Comparison of ENCODE assay signal across 16 cellular contexts in the genomic region with DNA sequence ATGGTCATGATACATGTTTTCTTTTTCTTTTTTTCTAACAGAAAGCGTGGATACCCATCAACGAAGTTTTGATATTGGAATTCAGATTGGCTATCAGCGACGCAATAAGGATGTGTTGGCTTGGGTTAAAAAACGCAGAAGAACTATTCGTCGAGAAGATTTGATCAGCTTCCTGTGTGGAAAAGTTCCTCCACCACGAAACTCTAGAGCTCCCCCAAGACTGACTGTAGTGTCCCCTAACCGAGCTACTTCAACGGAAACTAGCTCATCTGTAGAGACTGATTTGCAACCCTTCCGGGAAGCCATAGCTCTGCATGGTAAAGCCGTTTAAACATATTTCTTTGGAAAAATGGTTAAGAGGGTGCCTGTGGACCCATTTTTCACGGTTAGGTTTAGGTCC. TPM values are rescaled to one million over a fixed set of nuclear protein-coding genes. Genes with fewer than 3 reads are reported as not detected.
DNase-seq lines count a peak whose midpoint lies in the region; ATAC-seq and TF ChIP-seq lines count a peak whose summit lies in the region.
"Had no signal": no experiment of that assay in that cellular context is flagged by ENCODE, and none has a peak within 500 bp of the region (broad histone marks: within the 10 kb centered on the region; RNA-seq: fewer than 3 reads in every experiment).

No MANE protein-coding gene starts in this region.

- peak in 3 of 5 donors; percentile 40 to 54 (median 44) for DNase-seq in CD8-positive, alpha-beta memory T cell
- DNase-seq in SJSA1 (ENCODE audit: low read depth in 1 of 2, low spot score in 2 of 2) = no peak
- no peak for DNase-seq in brain microvascular endothelial cell
- no peak for DNase-seq in trophoblast cell
- no peak for DNase-seq in dedifferentiated amniotic fluid mesenchymal stem cell (ENCODE audit: extremely low spot score)
- DNase-seq in occipital lobe (lab: John Stamatoyannopoulos, UW) = no peak
- DNase-seq: activated gamma-delta T cell treated with Interleukin-2 at 50 U/mL for 16 hours, caudate nucleus, hippocampal formation, left lung, NCI-H2081 treated with DMSO at 0.1 percent for 48 hours, SHP77 treated with DMSO at 0.1 percent for 48 hours had no signal

- peak overlapping the region; percentile 71 to 95 (median 89) for H3K27ac Mint-ChIP-seq in CD8-positive, alpha-beta memory T cell

- H3K79me1 ChIP-seq in trophoblast cell (ENCODE audit: low read length) = no peaks in the 10 kb centered on the region

- no peak overlapping the region for H4K8ac ChIP-seq in trophoblast cell (ENCODE audit: low read depth, low read length)

- CTCF ChIA-PET in CD8-positive, alpha-beta memory T cell (lab: Charles Lee) = interaction anchor here (1.0 to 3.8 kb wide), 5 partner anchors 11 to 223 kb away, joined by 3 to 27 read pairs (median 4); partner anchors contain the start of gene HAPSTR1

- H3K27ac ChIP-seq in CD8-positive, alpha-beta memory T cell (ENCODE audit: low read depth, low read length) = peak overlapping the region; percentile 27
- peak overlapping the region; percentile 61 for H3K27ac ChIP-seq in SJSA1
- H3K27ac ChIP-seq in brain microvascular endothelial cell = peak overlapping the region; percentile 68
- no peak overlapping the region for H3K27ac ChIP-seq in trophoblast cell (ENCODE audit: low read depth, low read length)
- H3K27ac ChIP-seq: VCaP had no signal

- TF ChIP-seq CTCF in brain microvascular endothelial cell (IDR thresholded peaks at IDR 0.05; ENCODE audit: low read depth, low read length, missing control alignments) = no peak

- no peak overlapping the region for H2BK5ac ChIP-seq in trophoblast cell (ENCODE audit: low read depth, low read length, poor library complexity)

- H3K9ac ChIP-seq in trophoblast cell (ENCODE audit: low read length) = no peak overlapping the region

- H3K18ac ChIP-seq in trophoblast cell (ENCODE audit: low read length) = no peak overlapping the region

- H3K27me3 Mint-ChIP-seq in CD8-positive, alpha-beta memory T cell = peaks cover 0 to 2% of the 10 kb centered on the region in 2 donors

- H3K4ac ChIP-seq in trophoblast cell (ENCODE audit: low read depth, low read length) = peak overlapping the region; percentile 96

- H3K9me3 ChIP-seq in CD8-positive, alpha-beta memory T cell (ENCODE audit: low read length) = no peaks in the 10 kb centered on the region
- H3K9me3 ChIP-seq in SJSA1 (replicated peaks) (no peaks in the 10 kb centered on the region), trophoblast cell (ENCODE audit: insufficient read depth, low read depth, low read length) (no peaks in the 10 kb centered on the region)
- H3K9me3 ChIP-seq: left lung had no signal

- H2AFZ ChIP-seq in trophoblast cell (ENCODE audit: insufficient read depth, low read length, poor library complexity) = no peak overlapping the region

- no CpG with 5 or more reads among the region's 13 CpGs for WGBS in trophoblast cell (ENCODE audit: extremely low coverage, insufficient coverage, insufficient read length)

- H3K23ac ChIP-seq in trophoblast cell (ENCODE audit: low read length) = no peak overlapping the region

- POLR2A ChIA-PET in CD8-positive, alpha-beta memory T cell (lab: Charles Lee) = interaction anchor here (4.2 kb wide), 1 partner anchor 11 kb away, joined by 40 read pairs; the partner anchor contains the start of gene HAPSTR1

- no peak overlapping the region for H3K4me3 ChIP-seq in CD8-positive, alpha-beta memory T cell (ENCODE audit: low read length)
- H3K4me3 ChIP-seq in SJSA1 (no peak overlapping the region), brain microvascular endothelial cell (ENCODE audit: low read depth, low read length) (no peak overlapping the region), trophoblast cell (ENCODE audit: low read depth, low read length) (no peak overlapping the region)
- H3K4me3 ChIP-seq: left lung had no signal

- no peak overlapping the region for H3K4me2 ChIP-seq in trophoblast cell (ENCODE audit: low read length)

- no peaks in the 10 kb centered on the region for H3K9me3 Mint-ChIP-seq in CD8-positive, alpha-beta memory T cell
- H3K9me3 Mint-ChIP-seq: neural crest cell had no signal

- H2AK5ac ChIP-seq in trophoblast cell (ENCODE audit: low read length) = no peak overlapping the region

- no peak overlapping the region for H2BK12ac ChIP-seq in trophoblast cell (ENCODE audit: low read length)

- H4K91ac ChIP-seq in trophoblast cell (ENCODE audit: low read depth, low read length) = no peak overlapping the region

- H3K79me2 ChIP-seq in trophoblast cell (ENCODE audit: control insufficient read depth, insufficient read depth, low read length, poor library complexity) = peaks cover 31% of the 10 kb centered on the region

- peaks cover 55% of the 10 kb centered on the region for H3K36me3 ChIP-seq in CD8-positive, alpha-beta memory T cell (ENCODE audit: insufficient read depth, low read length)
- H3K36me3 ChIP-seq in SJSA1 (peaks cover 99% of the 10 kb centered on the region), brain microvascular endothelial cell (replicated peaks) (peaks cover 76% of the 10 kb centered on the region), trophoblast cell (ENCODE audit: control insufficient read depth in 1 of 2, insufficient read depth in 2 of 2, low read length in 2 of 2) (peaks cover 32 to 48% of the 10 kb centered on the region in 2 experiments)

- peaks cover 14 to 96% (median 37%) of the 10 kb centered on the region in 3 donors for H3K36me3 Mint-ChIP-seq in CD8-positive, alpha-beta memory T cell

- H3K4me1 ChIP-seq in CD8-positive, alpha-beta memory T cell (ENCODE audit: insufficient read depth, low read length) = peaks cover 99% of the 10 kb centered on the region
- H3K4me1 ChIP-seq in SJSA1 (replicated peaks) (peaks cover 70% of the 10 kb centered on the region), trophoblast cell (ENCODE audit: control insufficient read depth in 1 of 2, insufficient read depth in 2 of 2, low read length in 2 of 2) (peaks cover 0 to 6% of the 10 kb centered on the region in 2 experiments)

- H3K4me1 Mint-ChIP-seq in CD8-positive, alpha-beta memory T cell = peaks cover 94 to 100% (median 100%) of the 10 kb centered on the region in 3 donors

- no peak overlapping the region for H4K12ac ChIP-seq in trophoblast cell (ENCODE audit: low read depth, low read length)

- no peak overlapping the region for H3K14ac ChIP-seq in trophoblast cell (ENCODE audit: low read length)

- H2BK120ac ChIP-seq in trophoblast cell (ENCODE audit: insufficient read depth, low read length, poor library complexity) = no peak overlapping the region

- in situ Hi-C loops in brain microvascular endothelial cell (cut with HindIII; ENCODE audit: low pct_ligation_motif_present, low sequenced_read_pairs) = no loop called here

- H3K27me3 ChIP-seq in CD8-positive, alpha-beta memory T cell (ENCODE audit: insufficient read depth, low read length, poor library complexity, severe bottlenecking) = no peaks in the 10 kb centered on the region
- H3K27me3 ChIP-seq in SJSA1 (replicated peaks) (no peaks in the 10 kb centered on the region), brain microvascular endothelial cell (replicated peaks) (no peaks in the 10 kb centered on the region), trophoblast cell (ENCODE audit: insufficient read depth, low read length) (no peaks in the 10 kb centered on the region)
- H3K27me3 ChIP-seq: left lung had no signal

- peak overlapping the region; percentile 73 to 84 (median 82) for H3K4me3 Mint-ChIP-seq in CD8-positive, alpha-beta memory T cell
- H3K4me3 Mint-ChIP-seq: neural crest cell had no signal

- ATAC-seq in GM18511 (IDR thresholded peaks at IDR 0.05; ENCODE audit: unreplicated experiment) (no peak), GM21737 (IDR thresholded peaks at IDR 0.05; ENCODE audit: unreplicated experiment) (no peak)
- ATAC-seq: left lung had no signal

RNA-seq across cellular contexts. Expression of gene HAPSTR1, which starts 11.5 kb away (rescaled TPM):
- total RNA-seq in CD8-positive, alpha-beta memory T cell = 10 to 100 TPM; 60.4 to 61.2 TPM
- 21.3 TPM for polyA plus RNA-seq in CD8-positive, alpha-beta memory T cell
- total RNA-seq in SJSA1 (2014; rRNA removed; shearing (Covaris generic)) = 72.6 and 91.1 TPM in 2 replicates
- 60.4 and 60.6 TPM in 2 replicates for polyA plus RNA-seq in trophoblast cell (2013)
- 153 TPM for total RNA-seq in occipital lobe

Comparison
In these comparisons a context has a peak if more than half of its experiments do, and no peak if none do; other contexts are left out.
1. DNase-seq: peak in CD8-positive, alpha-beta memory T cell (3 of 5); none in SJSA1 (0 of 2), brain microvascular endothelial cell (single experiment), trophoblast cell (0 of 2), dedifferentiated amniotic fluid mesenchymal stem cell (single experiment) and occipital lobe (single experiment).